ENCODE assay signal across 27 cellular contexts in the genomic region with DNA sequence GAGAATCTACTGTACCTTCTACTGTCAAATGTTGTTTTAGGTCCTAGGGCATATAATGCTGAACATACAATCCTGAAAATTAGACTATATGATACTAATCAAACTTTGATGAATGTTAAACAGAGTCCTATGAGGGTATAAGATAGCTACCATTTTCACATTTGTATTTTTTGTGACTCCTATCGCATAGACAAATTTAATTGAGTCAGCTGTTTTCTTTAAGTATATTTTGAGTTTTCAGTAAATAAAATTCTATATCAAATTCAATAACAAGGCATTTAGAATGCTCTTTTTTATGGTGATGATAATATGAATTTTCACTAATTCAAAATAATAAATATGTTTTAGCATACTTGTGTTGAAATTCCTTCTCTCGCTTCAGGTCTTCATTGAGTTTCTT. TPM values are rescaled to one million over a fixed set of nuclear protein-coding genes. Genes with fewer than 3 reads are reported as not detected.
"Had no signal": no experiment of that assay in that cellular context is flagged by ENCODE, and none has a peak within 500 bp of the region (broad histone marks: within the 10 kb centered on the region; RNA-seq: fewer than 3 reads in every experiment).

No MANE protein-coding gene starts in this region.

- H3K27me3 Mint-ChIP-seq: stimulated activated memory B cell treated with anti-CD40 and anti-IgM and Interleukin-4, amounts not matched to agents 10 μg/mL and 1 μg/mL and 100 μg/mL, for 72 hours; stimulated activated naive CD8-positive, alpha-beta T cell treated with anti-CD3 and anti-CD28 coated beads, Interleukin-15, amount 100 ng/mL, for 72 hours; type B pancreatic cell had no signal

- H3K27me3 ChIP-seq: left lung, sigmoid colon, tibial nerve, uterus had no signal

- H3K36me3 ChIP-seq: left lung, lower lobe of right lung, sigmoid colon, tibial nerve, uterus had no signal

- H3K9me3 ChIP-seq: left lung, lower lobe of right lung, sigmoid colon, tibial nerve, uterus had no signal

- H3K9ac ChIP-seq: parathyroid adenoma had no signal

- H2AFZ ChIP-seq: parathyroid adenoma had no signal

- FAIRE-seq: keratinocyte had no signal

- H3K4me3 ChIP-seq: left lung, lower lobe of right lung, sigmoid colon, smooth muscle cell, tibial nerve, uterus had no signal

- H3K36me3 Mint-ChIP-seq: stimulated activated memory B cell treated with anti-CD40 and anti-IgM and Interleukin-4, amounts not matched to agents 10 μg/mL and 1 μg/mL and 100 μg/mL, for 72 hours; type B pancreatic cell had no signal

- H3K27ac Mint-ChIP-seq: naive thymus-derived CD8-positive, alpha-beta T cell; nephron; stimulated activated memory B cell treated with anti-CD40 and anti-IgM and Interleukin-4, amounts not matched to agents 10 μg/mL and 1 μg/mL and 100 μg/mL, for 72 hours; stimulated activated naive CD8-positive, alpha-beta T cell treated with anti-CD3 and anti-CD28 coated beads, Interleukin-15, amount 100 ng/mL, for 72 hours; type B pancreatic cell had no signal

- H3K4me2 ChIP-seq: smooth muscle cell had no signal

- H3K4me3 Mint-ChIP-seq: naive thymus-derived CD8-positive, alpha-beta T cell; nephron; neural crest cell; stimulated activated memory B cell treated with anti-CD40 and anti-IgM and Interleukin-4, amounts not matched to agents 10 μg/mL and 1 μg/mL and 100 μg/mL, for 72 hours; stimulated activated naive CD8-positive, alpha-beta T cell treated with anti-CD3 and anti-CD28 coated beads, Interleukin-15, amount 100 ng/mL, for 72 hours; type B pancreatic cell had no signal

- H3K79me2 ChIP-seq: parathyroid adenoma had no signal

- H3K4me1 ChIP-seq: left lung, lower lobe of right lung, parathyroid adenoma, sigmoid colon, uterus had no signal

- H3K9me3 Mint-ChIP-seq: naive thymus-derived CD8-positive, alpha-beta T cell; nephron; neural crest cell; stimulated activated memory B cell treated with anti-CD40 and anti-IgM and Interleukin-4, amounts not matched to agents 10 μg/mL and 1 μg/mL and 100 μg/mL, for 72 hours; stimulated activated naive CD8-positive, alpha-beta T cell treated with anti-CD3 and anti-CD28 coated beads, Interleukin-15, amount 100 ng/mL, for 72 hours; type B pancreatic cell had no signal

- DNase-seq: hippocampal formation; left colon; left lung; lower lobe of right lung; mammary epithelial cell; mesenchymal stem cell; naive thymus-derived CD8-positive, alpha-beta T cell; nucleus accumbens; retina; right cardiac atrium; sigmoid colon; stimulated activated CD4-positive, alpha-beta T cell treated with anti-CD3 and anti-CD28 coated beads, Interleukin-1b, Interleukin-23, amount 100 ng/mL, for 48 hours; stimulated activated CD4-positive, alpha-beta T cell treated with anti-CD3 and anti-CD28 coated beads, Interleukin-2, amount 100 ng/mL, for 48 hours; stimulated activated CD4-positive, alpha-beta T cell treated with anti-CD3 and anti-CD28 coated beads, Interleukin-4, amount 100 ng/mL, for 4 hours; stimulated activated CD8-positive, alpha-beta memory T cell treated with anti-CD3 and anti-CD28 coated beads, Interleukin-4, amount 100 ng/mL, for 48 hours; stimulated activated naive CD4-positive, alpha-beta T cell treated with Interleukin-2 at 50 U/mL for 16 hours; stimulated activated naive CD8-positive, alpha-beta T cell treated with anti-CD3 and anti-CD28 coated beads, Interleukin-15, amount 100 ng/mL, for 72 hours; substantia nigra; uterus had no signal

- ATAC-seq: left colon; left lung; lower lobe of right lung; naive thymus-derived CD8-positive, alpha-beta T cell; right cardiac atrium; stimulated activated memory B cell treated with anti-CD40 and anti-IgM and Interleukin-4, amounts not matched to agents 10 μg/mL and 1 μg/mL and 100 μg/mL, for 72 hours; stimulated activated naive CD8-positive, alpha-beta T cell treated with anti-CD3 and anti-CD28 coated beads, Interleukin-15, amount 100 ng/mL, for 72 hours had no signal

- H3K4me1 Mint-ChIP-seq: naive thymus-derived CD8-positive, alpha-beta T cell; stimulated activated memory B cell treated with anti-CD40 and anti-IgM and Interleukin-4, amounts not matched to agents 10 μg/mL and 1 μg/mL and 100 μg/mL, for 72 hours; stimulated activated naive CD8-positive, alpha-beta T cell treated with anti-CD3 and anti-CD28 coated beads, Interleukin-15, amount 100 ng/mL, for 72 hours had no signal

- H3K27ac ChIP-seq: left lung, lower lobe of right lung, parathyroid adenoma, sigmoid colon, tibial nerve, uterus had no signal

RNA-seq across cellular contexts. Expression of a gene that starts 10.0 kb away (rescaled TPM):
- polyA plus RNA-seq: smooth muscle cell had no signal
